ENCODE assay signal across 25 cellular contexts in genomic region chr19:54229146-54229545, GRCh38. TPM values are rescaled to one million over a fixed set of nuclear protein-coding genes. Genes with fewer than 3 reads are reported as not detected.
"Had no signal": no experiment of that assay in that cellular context is flagged by ENCODE, and none has a peak within 500 bp of the region (broad histone marks: within the 10 kb centered on the region; RNA-seq: fewer than 3 reads in every experiment).

No MANE protein-coding gene starts in this region.

- H3K27ac ChIP-seq: SJSA1, SK-N-MC had no signal

- H3K4me1 ChIP-seq: SJSA1 had no signal

- H3K9me3 ChIP-seq: SJSA1 had no signal

- DNase-seq: IMR-90, Karpas-422, KG1, MG63, NCI-H1092, NCI-H1105 treated with DMSO at 0.1 percent for 48 hours, NCI-H1417 treated with DMSO at 0.1 percent for 48 hours, NCI-H146, NCI-H1694 treated with DMSO at 0.1 percent for 48 hours, NCI-H1930, NCI-H2081, NCI-H2171, NCI-H226, NCI-H446, NCI-H510A, NCI-H524 treated with DMSO at 0.1 percent for 48 hours, NCI-H69, NCI-H774, Right ventricle myocardium superior, RPMI8226, SIG-M5 had no signal

- ATAC-seq: HepG2 had no signal

- H3K36me3 ChIP-seq: MG63, SJSA1 had no signal

- H3K4me3 ChIP-seq: MG63, SJSA1, SK-N-MC had no signal

RNA-seq across cellular contexts. Expression of gene LILRB3, which starts 6.3 kb away (rescaled TPM):
- total RNA-seq: HepG2, HT-29, IMR-90, SJSA1 had no signal
- polyA plus RNA-seq: IMR-90 had no signal

RNA-seq across cellular contexts. Expression of gene LILRA6, which starts 13.4 kb away (rescaled TPM):
- total RNA-seq: HepG2, HT-29, IMR-90, SJSA1 had no signal
- polyA plus RNA-seq: HepG2, IMR-90 had no signal

RNA-seq across cellular contexts. Expression of gene LILRB5, which starts 27.9 kb away (rescaled TPM):
- total RNA-seq: HepG2, HT-29, IMR-90, SJSA1 had no signal
- polyA plus RNA-seq: HepG2, IMR-90 had no signal
